In genomic region chr14:28661171-28661772, GRCh38 we compare ENCODE assay signal across 16 cellular contexts.
DNase-seq lines count a peak whose midpoint lies in the region; ATAC-seq and TF ChIP-seq lines count a peak whose summit lies in the region.
"Had no signal": no experiment of that assay in that cellular context is flagged by ENCODE, and none has a peak within 500 bp of the region (broad histone marks: within the 10 kb centered on the region; RNA-seq: fewer than 3 reads in every experiment).

No MANE protein-coding gene starts in this region.

- no peaks in the 10 kb centered on the region for H3K36me3 Mint-ChIP-seq in activated T-cell treated with anti-CD3 and anti-CD28 coated beads, Interleukin-2, amount 50 U/mL, for 4 hours (ENCODE audit: insufficient read depth)
- H3K36me3 Mint-ChIP-seq: natural killer cell; stimulated activated naive B cell treated with anti-CD40 and anti-IgM and Interleukin-4, amounts not matched to agents 10 μg/mL and 1 μg/mL and 100 μg/mL, for 72 hours had no signal

- H3K4me3 ChIP-seq in MG63 (no peak overlapping the region), ectodermal cell (ENCODE audit: insufficient read depth, low read depth, low read length) (no peak overlapping the region), right atrium auricular region (no peak overlapping the region)
- H3K4me3 ChIP-seq: colonic mucosa had no signal

- peak; percentile 89 for DNase-seq in Daoy (ENCODE audit: low read depth)
- DNase-seq in MG63, result peak; percentile 30
- DNase-seq in kidney tubule cell (ENCODE audit: low spot score), result peak; percentile 60
- DNase-seq in activated T-cell treated with anti-CD3 and anti-CD28 coated beads, Interleukin-2, amount 50 U/mL, for 4 hours, result no peak
- no peak for DNase-seq in KBM-7
- DNase-seq in right atrium auricular region (ENCODE audit: low spot score), result no peak
- DNase-seq: colonic mucosa; natural killer cell; stimulated activated naive B cell treated with anti-CD40 and anti-IgM and Interleukin-4, amounts not matched to agents 10 μg/mL and 1 μg/mL and 100 μg/mL, for 72 hours had no signal

- H3K27ac ChIP-seq in ectodermal cell (ENCODE audit: insufficient read depth, low read depth, low read length, poor library complexity, severe bottlenecking) (peak overlapping the region; percentile 52), right atrium auricular region (no peak overlapping the region)
- H3K27ac ChIP-seq: colonic mucosa, KMS-11 had no signal

- no peaks in the 10 kb centered on the region for H3K27me3 Mint-ChIP-seq in activated T-cell treated with anti-CD3 and anti-CD28 coated beads, Interleukin-2, amount 50 U/mL, for 4 hours (ENCODE audit: low read depth)
- H3K27me3 Mint-ChIP-seq: activated T-helper 17 cell treated with anti-CD3 and anti-CD28 coated beads, Interleukin-2, amount 50 U/mL, for 72 hours; B cell; stimulated activated naive B cell treated with anti-CD40 and anti-IgM and Interleukin-4, amounts not matched to agents 10 μg/mL and 1 μg/mL and 100 μg/mL, for 72 hours had no signal

- no peaks in the 10 kb centered on the region for H3K4me1 Mint-ChIP-seq in activated T-cell treated with anti-CD3 and anti-CD28 coated beads, Interleukin-2, amount 50 U/mL, for 4 hours (ENCODE audit: low read depth)
- H3K4me1 Mint-ChIP-seq: activated T-helper 17 cell treated with anti-CD3 and anti-CD28 coated beads, Interleukin-2, amount 50 U/mL, for 72 hours; B cell; natural killer cell; stimulated activated naive B cell treated with anti-CD40 and anti-IgM and Interleukin-4, amounts not matched to agents 10 μg/mL and 1 μg/mL and 100 μg/mL, for 72 hours had no signal

- no peak for ATAC-seq in activated T-cell treated with anti-CD3 and anti-CD28 coated beads, Interleukin-2, amount 50 U/mL, for 4 hours
- no peak for ATAC-seq in HG03095 (IDR thresholded peaks at IDR 0.05; ENCODE audit: unreplicated experiment)
- ATAC-seq: activated CD4-positive, CD25-positive, alpha-beta regulatory T cell treated with anti-CD3 and anti-CD28 coated beads, Interleukin-2, amount 50 U/mL, for 24 hours; activated T-helper 17 cell treated with anti-CD3 and anti-CD28 coated beads, Interleukin-2, amount 50 U/mL, for 72 hours; natural killer cell; Right ventricle myocardium inferior; stimulated activated naive B cell treated with anti-CD40 and anti-IgM and Interleukin-4, amounts not matched to agents 10 μg/mL and 1 μg/mL and 100 μg/mL, for 72 hours had no signal

- in situ Hi-C loops in KBM-7 (cut with MboI; ENCODE audit: low pct_unique_long_range_greater_than_20kb, low sequenced_read_pairs), result no loop called here

- H3K36me3 ChIP-seq in MG63 (no peaks in the 10 kb centered on the region), ectodermal cell (ENCODE audit: control insufficient read depth, insufficient read depth, low read length) (no peaks in the 10 kb centered on the region), right atrium auricular region (no peaks in the 10 kb centered on the region)
- H3K36me3 ChIP-seq: colonic mucosa had no signal

- 10 to 21% methylated on average over 3 to 5 of the region's 5 CpGs for WGBS in ectodermal cell, 2 experiments

- H3K9me3 Mint-ChIP-seq in activated T-cell treated with anti-CD3 and anti-CD28 coated beads, Interleukin-2, amount 50 U/mL, for 4 hours, result peaks cover 3% of the 10 kb centered on the region
- H3K9me3 Mint-ChIP-seq: stimulated activated naive B cell treated with anti-CD40 and anti-IgM and Interleukin-4, amounts not matched to agents 10 μg/mL and 1 μg/mL and 100 μg/mL, for 72 hours had no signal

- H3K9me3 ChIP-seq in MG63 (no peaks in the 10 kb centered on the region), ectodermal cell (ENCODE audit: control insufficient read depth, low read length) (no peaks in the 10 kb centered on the region), right atrium auricular region (no peaks in the 10 kb centered on the region)
- H3K9me3 ChIP-seq: colonic mucosa had no signal

- peaks cover 5% of the 10 kb centered on the region for H3K4me1 ChIP-seq in ectodermal cell (ENCODE audit: control insufficient read depth, insufficient read depth, low read length)
- H3K4me1 ChIP-seq in right atrium auricular region, result no peaks in the 10 kb centered on the region
- H3K4me1 ChIP-seq: colonic mucosa had no signal

- no peaks in the 10 kb centered on the region for H3K27me3 ChIP-seq in MG63
- H3K27me3 ChIP-seq in ectodermal cell (ENCODE audit: control insufficient read depth, insufficient read depth, low read length, poor library complexity, severe bottlenecking), result no peaks in the 10 kb centered on the region
- H3K27me3 ChIP-seq in right atrium auricular region, result no peaks in the 10 kb centered on the region
- H3K27me3 ChIP-seq: colonic mucosa had no signal

- TF ChIP-seq CTCF in right atrium auricular region (IDR thresholded peaks at IDR 0.05), result no peak

- H3K4me3 Mint-ChIP-seq in activated T-cell treated with anti-CD3 and anti-CD28 coated beads, Interleukin-2, amount 50 U/mL, for 4 hours, result no peak overlapping the region
- H3K4me3 Mint-ChIP-seq: activated T-helper 17 cell treated with anti-CD3 and anti-CD28 coated beads, Interleukin-2, amount 50 U/mL, for 72 hours; B cell; natural killer cell; stimulated activated naive B cell treated with anti-CD40 and anti-IgM and Interleukin-4, amounts not matched to agents 10 μg/mL and 1 μg/mL and 100 μg/mL, for 72 hours had no signal

Comparison
In these comparisons a context has a peak if more than half of its experiments do, and no peak if none do; other contexts are left out.
1. DNase-seq: peak in Daoy (single experiment), MG63 (single experiment) and kidney tubule cell (single experiment); none in activated T-cell treated with anti-CD3 and anti-CD28 coated beads, Interleukin-2, amount 50 U/mL, for 4 hours (single experiment), KBM-7 (single experiment) and right atrium auricular region (single experiment).